ENCODE assay signal across 8 cellular contexts in the genomic region with DNA sequence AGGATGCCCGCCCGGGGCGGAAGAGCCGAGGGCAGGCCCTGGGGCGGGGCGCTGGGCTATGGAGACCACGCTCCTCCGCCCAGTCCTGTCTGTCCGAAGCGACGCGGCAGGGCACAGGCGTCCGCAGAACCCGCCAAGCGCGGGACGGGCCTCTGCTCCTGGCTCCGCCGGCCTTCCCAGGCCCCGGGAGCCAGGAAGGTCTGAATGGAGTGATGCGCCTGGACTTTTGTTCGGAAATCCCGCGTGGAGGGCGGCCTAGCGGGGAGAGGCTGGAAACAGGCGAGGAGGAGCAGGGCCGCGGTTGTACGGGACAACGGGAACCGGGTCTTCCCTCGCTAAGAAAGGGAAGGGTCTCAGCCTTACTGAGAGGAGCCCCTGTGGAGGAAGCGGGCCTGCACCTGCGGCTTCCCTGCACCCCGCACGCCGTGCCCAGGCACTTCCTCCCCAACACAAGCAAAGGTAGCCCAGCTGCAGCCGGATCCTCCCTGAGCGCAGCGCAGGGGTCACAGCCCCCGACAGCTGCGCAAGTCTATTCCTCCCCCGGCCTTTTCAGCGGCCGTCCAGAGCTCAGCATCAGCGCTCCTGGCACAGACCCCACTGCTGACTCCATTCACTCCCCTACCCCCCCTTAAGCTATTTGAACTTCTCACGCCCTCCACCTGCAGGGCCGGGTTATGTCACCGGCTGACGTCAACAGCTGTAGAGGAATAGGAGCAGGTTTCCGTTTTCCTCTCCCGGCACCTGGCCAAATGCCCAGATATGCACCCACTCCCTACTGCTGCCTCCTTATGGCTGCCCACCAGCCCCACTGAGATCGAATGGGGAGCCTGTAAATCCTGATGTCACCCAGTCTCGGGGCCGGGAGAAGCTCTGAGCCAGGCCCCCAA.
DNase-seq lines count a peak whose midpoint lies in the region; ATAC-seq, FAIRE-seq and TF ChIP-seq lines count a peak whose summit lies in the region.

No MANE protein-coding gene starts in this region.

- peak overlapping the region in 3 of 4 donors; percentile 57 to 76 (median 74) for H3K4me3 Mint-ChIP-seq in IgD-negative memory B cell
- peak overlapping the region; percentile 61 for H3K4me3 Mint-ChIP-seq in activated CD8-positive, alpha-beta T cell treated with anti-CD3 and anti-CD28 coated beads for 36 hours

- no peak for TF ChIP-seq POLR2A in GM12891 (IDR thresholded peaks at IDR 0.05; ENCODE audit: low read depth, low read length)

- TF ChIP-seq CTCF in activated CD8-positive, alpha-beta T cell treated with anti-CD3 and anti-CD28 coated beads for 36 hours (IDR thresholded peaks at IDR 0.05): no peak

- H3K4me1 Mint-ChIP-seq in IgD-negative memory B cell: peaks cover 0 to 7% (median 2%) of the 10 kb centered on the region in 3 donors
- H3K4me1 Mint-ChIP-seq in activated CD8-positive, alpha-beta T cell treated with anti-CD3 and anti-CD28 coated beads for 36 hours (ENCODE audit: low read depth): peaks cover 12% of the 10 kb centered on the region

- peak; percentile 61 for ATAC-seq in activated CD8-positive, alpha-beta T cell treated with anti-CD3 and anti-CD28 coated beads for 36 hours
- peak; percentile 39 to 54 for ATAC-seq in left cardiac atrium
- peak; percentile 16 for ATAC-seq in sciatic nerve
- ATAC-seq in GM21526 (IDR thresholded peaks at IDR 0.05; ENCODE audit: low FRiP score, unreplicated experiment): no peak
- no peak for ATAC-seq in HG02885 (IDR thresholded peaks at IDR 0.05; ENCODE audit: poor library complexity, unreplicated experiment)

- H3K27ac Mint-ChIP-seq in IgD-negative memory B cell: no peak overlapping the region
- H3K27ac Mint-ChIP-seq in activated CD8-positive, alpha-beta T cell treated with anti-CD3 and anti-CD28 coated beads for 36 hours: peak overlapping the region; percentile 62

- no peak for FAIRE-seq in GM12891 (lab: Jason Lieb, UNC)

- peaks cover 0 to 2% (median 1%) of the 10 kb centered on the region in 3 donors for H3K9me3 Mint-ChIP-seq in IgD-negative memory B cell
- H3K9me3 Mint-ChIP-seq in activated CD8-positive, alpha-beta T cell treated with anti-CD3 and anti-CD28 coated beads for 36 hours: no peaks in the 10 kb centered on the region

- intact Hi-C loops in activated CD8-positive, alpha-beta T cell treated with anti-CD3 and anti-CD28 coated beads for 36 hours (cut with micrococcal nuclease): no loop called here
- intact Hi-C loops in left cardiac atrium (cut with DNase I) (no loop called here), sciatic nerve (cut with DNase I) (no loop called here)

- peaks cover 25% of the 10 kb centered on the region for H3K27me3 Mint-ChIP-seq in IgD-negative memory B cell
- H3K27me3 Mint-ChIP-seq in activated CD8-positive, alpha-beta T cell treated with anti-CD3 and anti-CD28 coated beads for 36 hours: peaks cover 3% of the 10 kb centered on the region

- POLR2A ChIA-PET in activated CD8-positive, alpha-beta T cell treated with anti-CD3 and anti-CD28 coated beads for 36 hours (lab: Charles Lee): interaction anchor here (0.6 to 1.1 kb wide), 2 partner anchors 134 to 187 kb away, joined by 3 read pairs; no protein-coding TSS in a partner anchor

- DNase-seq in activated CD8-positive, alpha-beta T cell treated with anti-CD3 and anti-CD28 coated beads for 36 hours: peak; percentile 57
- DNase-seq in left cardiac atrium (no peak), sciatic nerve (ENCODE audit: low spot score) (no peak), OCI-M2 (lab: John Stamatoyannopoulos, UW; ENCODE audit: unreplicated experiment) (no peak), GM12891 (ENCODE audit: insufficient read length, low spot score) (no peak)

- CTCF ChIA-PET in activated CD8-positive, alpha-beta T cell treated with anti-CD3 and anti-CD28 coated beads for 36 hours (lab: Charles Lee): no interaction called here

- no peaks in the 10 kb centered on the region for H3K36me3 Mint-ChIP-seq in IgD-negative memory B cell
- no peaks in the 10 kb centered on the region for H3K36me3 Mint-ChIP-seq in activated CD8-positive, alpha-beta T cell treated with anti-CD3 and anti-CD28 coated beads for 36 hours (ENCODE audit: low read depth)

TF ChIP-seq in GM12891, 5 proteins besides CTCF, POLR2A, EP300 and RAD21:
- TF ChIP-seq PAX5 (IDR thresholded peaks at IDR 0.05; ENCODE audit: insufficient read depth, low read length, severe bottlenecking): no peak
- TF ChIP-seq POLR2AphosphoS5 (IDR thresholded peaks at IDR 0.05; ENCODE audit: low read depth, low read length): no peak
- no peak for TF ChIP-seq TAF1 (IDR thresholded peaks at IDR 0.05; ENCODE audit: low read depth, low read length)
- no peak for TF ChIP-seq SPI1 (IDR thresholded peaks at IDR 0.05; ENCODE audit: low read depth, low read length)
- TF ChIP-seq POU2F2 (IDR thresholded peaks at IDR 0.05; ENCODE audit: low read depth, low read length): no peak

Comparison
In these comparisons a context has a peak if more than half of its experiments do, and no peak if none do; other contexts are left out.
1. ATAC-seq: peak in activated CD8-positive, alpha-beta T cell treated with anti-CD3 and anti-CD28 coated beads for 36 hours (single experiment), left cardiac atrium (2 of 2) and sciatic nerve (single experiment); none in GM21526 (single experiment) and HG02885 (single experiment).